ENCODE assay signal across 14 cellular contexts in the genomic region with DNA sequence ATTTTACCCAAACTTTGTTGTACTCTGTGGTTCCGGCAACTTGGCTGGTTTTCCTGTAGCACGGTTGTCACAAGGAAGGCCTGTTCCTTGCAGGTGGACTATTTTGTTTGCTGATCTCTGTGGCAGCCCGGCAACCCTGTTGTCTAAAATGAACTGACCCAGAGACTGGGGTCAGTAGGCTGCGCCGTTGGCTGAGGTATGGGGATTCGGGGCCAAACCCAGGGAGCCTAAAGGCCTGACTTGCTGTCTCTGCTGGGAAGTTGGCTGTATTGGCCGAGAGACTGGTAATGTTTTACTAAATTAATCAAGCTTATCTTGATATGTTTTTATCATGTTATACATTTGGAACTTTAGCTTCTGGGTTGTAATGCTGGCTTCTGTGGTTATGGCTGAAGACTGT. TPM values are rescaled to one million over a fixed set of nuclear protein-coding genes. Genes with fewer than 3 reads are reported as not detected.
"Had no signal": no experiment of that assay in that cellular context is flagged by ENCODE, and none has a peak within 500 bp of the region (broad histone marks: within the 10 kb centered on the region; RNA-seq: fewer than 3 reads in every experiment).

No MANE protein-coding gene starts in this region.

- ATAC-seq: activated CD4-positive, CD25-positive, alpha-beta regulatory T cell treated with anti-CD3 and anti-CD28 coated beads, Interleukin-2, amount 50 U/mL, for 24 hours; left lung; natural killer cell had no signal

- H3K4me1 ChIP-seq: left lung, sigmoid colon had no signal

- H3K4me3 ChIP-seq: left lung, sigmoid colon had no signal

- H3K9me3 ChIP-seq: left lung, sigmoid colon had no signal

- H3K36me3 ChIP-seq: left lung, sigmoid colon had no signal

- DNase-seq: activated CD4-positive, alpha-beta T cell treated with anti-CD3 and anti-CD28 coated beads, Interleukin-2, amount 50 U/mL, for 1 hour; activated CD8-positive, alpha-beta memory T cell treated with anti-CD3 and anti-CD28 coated beads for 24 hours; activated gamma-delta T cell treated with Interleukin-2 at 50 U/mL for 16 hours; activated naive CD8-positive, alpha-beta T cell treated with anti-CD3 and anti-CD28 coated beads for 36 hours; effector memory CD4-positive, alpha-beta T cell; immature natural killer cell; left lung; natural killer cell; sigmoid colon; stimulated activated CD4-positive, alpha-beta T cell treated with anti-CD3 and anti-CD28 coated beads, Interleukin-12 subunit alpha, Interleukin-12 subunit beta, amount 100 ng/mL, for 4 hours; stimulated activated CD4-positive, alpha-beta T cell treated with anti-CD3 and anti-CD28 coated beads, Interleukin-2, amount 100 ng/mL, for 24 hours had no signal

- FAIRE-seq: frontal cortex, urothelium cell line had no signal

- H3K27ac ChIP-seq: left lung, sigmoid colon had no signal

RNA-seq across cellular contexts. Expression of a gene that starts 13.8 kb away (rescaled TPM):
- total RNA-seq: activated naive CD8-positive, alpha-beta T cell treated with anti-CD3 and anti-CD28 coated beads for 36 hours; frontal cortex; natural killer cell had no signal
- polyA plus RNA-seq: immature natural killer cell had no signal
